1 cellular context compared by ENCODE assay signal in the genomic region with DNA sequence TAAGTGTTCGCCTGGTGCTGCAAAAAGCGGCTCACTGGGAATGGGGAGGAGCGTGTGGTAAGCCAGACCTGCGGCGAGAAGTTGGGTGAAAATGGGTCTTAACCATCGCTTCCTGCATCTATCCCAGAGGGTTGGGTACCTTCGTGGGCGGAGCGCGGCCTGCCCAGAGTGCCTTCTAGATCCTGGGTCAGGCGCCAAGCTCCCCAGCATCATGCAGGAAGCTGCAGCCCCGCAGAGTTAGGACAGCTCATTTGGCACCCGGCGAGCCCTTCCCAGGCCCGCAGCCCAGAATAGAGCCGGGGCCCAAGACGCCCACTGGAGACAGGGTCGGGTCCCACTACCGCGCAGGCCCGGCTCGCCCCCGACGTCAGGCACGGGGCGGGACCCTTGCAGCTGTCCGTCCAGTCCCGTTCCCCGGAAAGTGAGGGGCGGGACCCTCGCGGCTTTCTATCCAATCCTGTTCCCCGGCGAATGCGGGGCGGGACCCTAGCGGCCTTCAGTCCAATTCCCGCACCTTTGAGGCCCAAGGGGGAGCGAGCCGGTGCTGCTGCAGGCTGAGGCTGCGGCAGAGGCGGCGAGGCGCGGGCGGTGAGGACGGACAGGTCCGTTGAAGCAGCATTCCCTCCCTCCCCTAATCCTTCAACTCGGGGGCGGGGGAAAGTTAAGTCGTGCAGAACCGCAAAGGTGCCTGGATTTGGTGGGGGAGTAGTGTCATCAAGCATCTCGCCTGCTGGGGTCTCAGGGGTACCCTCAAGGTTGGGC.
TF ChIP-seq lines count a peak whose summit lies in the region.

A gene with protein sequence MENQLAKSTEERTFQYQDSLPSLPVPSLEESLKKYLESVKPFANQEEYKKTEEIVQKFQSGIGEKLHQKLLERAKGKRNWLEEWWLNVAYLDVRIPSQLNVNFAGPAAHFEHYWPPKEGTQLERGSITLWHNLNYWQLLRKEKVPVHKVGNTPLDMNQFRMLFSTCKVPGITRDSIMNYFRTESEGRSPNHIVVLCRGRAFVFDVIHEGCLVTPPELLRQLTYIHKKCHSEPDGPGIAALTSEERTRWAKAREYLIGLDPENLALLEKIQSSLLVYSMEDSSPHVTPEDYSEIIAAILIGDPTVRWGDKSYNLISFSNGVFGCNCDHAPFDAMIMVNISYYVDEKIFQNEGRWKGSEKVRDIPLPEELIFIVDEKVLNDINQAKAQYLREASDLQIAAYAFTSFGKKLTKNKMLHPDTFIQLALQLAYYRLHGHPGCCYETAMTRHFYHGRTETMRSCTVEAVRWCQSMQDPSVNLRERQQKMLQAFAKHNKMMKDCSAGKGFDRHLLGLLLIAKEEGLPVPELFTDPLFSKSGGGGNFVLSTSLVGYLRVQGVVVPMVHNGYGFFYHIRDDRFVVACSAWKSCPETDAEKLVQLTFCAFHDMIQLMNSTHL (plus strand): TSS at position 499 of the 762 bp plus-strand sequence. CDS start 3,405 bp downstream, outside the sequence.

TF ChIP-seq in K562, 482 proteins besides CTCF, POLR2A, EP300 and RAD21 (continued from another document and continues in another):
- TF ChIP-seq, protein P1, sequence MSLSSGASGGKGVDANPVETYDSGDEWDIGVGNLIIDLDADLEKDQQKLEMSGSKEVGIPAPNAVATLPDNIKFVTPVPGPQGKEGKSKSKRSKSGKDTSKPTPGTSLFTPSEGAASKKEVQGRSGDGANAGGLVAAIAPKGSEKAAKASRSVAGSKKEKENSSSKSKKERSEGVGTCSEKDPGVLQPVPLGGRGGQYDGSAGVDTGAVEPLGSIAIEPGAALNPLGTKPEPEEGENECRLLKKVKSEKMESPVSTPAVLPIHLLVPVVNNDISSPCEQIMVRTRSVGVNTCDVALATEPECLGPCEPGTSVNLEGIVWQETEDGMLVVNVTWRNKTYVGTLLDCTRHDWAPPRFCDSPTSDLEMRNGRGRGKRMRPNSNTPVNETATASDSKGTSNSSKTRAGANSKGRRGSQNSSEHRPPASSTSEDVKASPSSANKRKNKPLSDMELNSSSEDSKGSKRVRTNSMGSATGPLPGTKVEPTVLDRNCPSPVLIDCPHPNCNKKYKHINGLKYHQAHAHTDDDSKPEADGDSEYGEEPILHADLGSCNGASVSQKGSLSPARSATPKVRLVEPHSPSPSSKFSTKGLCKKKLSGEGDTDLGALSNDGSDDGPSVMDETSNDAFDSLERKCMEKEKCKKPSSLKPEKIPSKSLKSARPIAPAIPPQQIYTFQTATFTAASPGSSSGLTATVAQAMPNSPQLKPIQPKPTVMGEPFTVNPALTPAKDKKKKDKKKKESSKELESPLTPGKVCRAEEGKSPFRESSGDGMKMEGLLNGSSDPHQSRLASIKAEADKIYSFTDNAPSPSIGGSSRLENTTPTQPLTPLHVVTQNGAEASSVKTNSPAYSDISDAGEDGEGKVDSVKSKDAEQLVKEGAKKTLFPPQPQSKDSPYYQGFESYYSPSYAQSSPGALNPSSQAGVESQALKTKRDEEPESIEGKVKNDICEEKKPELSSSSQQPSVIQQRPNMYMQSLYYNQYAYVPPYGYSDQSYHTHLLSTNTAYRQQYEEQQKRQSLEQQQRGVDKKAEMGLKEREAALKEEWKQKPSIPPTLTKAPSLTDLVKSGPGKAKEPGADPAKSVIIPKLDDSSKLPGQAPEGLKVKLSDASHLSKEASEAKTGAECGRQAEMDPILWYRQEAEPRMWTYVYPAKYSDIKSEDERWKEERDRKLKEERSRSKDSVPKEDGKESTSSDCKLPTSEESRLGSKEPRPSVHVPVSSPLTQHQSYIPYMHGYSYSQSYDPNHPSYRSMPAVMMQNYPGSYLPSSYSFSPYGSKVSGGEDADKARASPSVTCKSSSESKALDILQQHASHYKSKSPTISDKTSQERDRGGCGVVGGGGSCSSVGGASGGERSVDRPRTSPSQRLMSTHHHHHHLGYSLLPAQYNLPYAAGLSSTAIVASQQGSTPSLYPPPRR (CRISPR knock-in tag; IDR thresholded peaks at IDR 0.05; ENCODE audit: borderline replicate concordance) = no peak
- TF ChIP-seq STAG1 (CRISPR knock-in tag; IDR thresholded peaks at IDR 0.05; ENCODE audit: borderline replicate concordance) = no peak
- TF ChIP-seq, protein P2, sequence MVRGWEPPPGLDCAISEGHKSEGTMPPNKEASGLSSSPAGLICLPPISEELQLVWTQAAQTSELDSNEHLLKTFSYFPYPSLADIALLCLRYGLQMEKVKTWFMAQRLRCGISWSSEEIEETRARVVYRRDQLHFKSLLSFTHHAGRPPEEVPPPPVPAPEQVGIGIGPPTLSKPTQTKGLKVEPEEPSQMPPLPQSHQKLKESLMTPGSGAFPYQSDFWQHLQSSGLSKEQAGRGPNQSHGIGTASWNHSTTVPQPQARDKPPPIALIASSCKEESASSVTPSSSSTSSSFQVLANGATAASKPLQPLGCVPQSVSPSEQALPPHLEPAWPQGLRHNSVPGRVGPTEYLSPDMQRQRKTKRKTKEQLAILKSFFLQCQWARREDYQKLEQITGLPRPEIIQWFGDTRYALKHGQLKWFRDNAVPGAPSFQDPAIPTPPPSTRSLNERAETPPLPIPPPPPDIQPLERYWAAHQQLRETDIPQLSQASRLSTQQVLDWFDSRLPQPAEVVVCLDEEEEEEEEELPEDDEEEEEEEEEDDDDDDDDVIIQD (CRISPR knock-in tag; IDR thresholded peaks at IDR 0.05) = no peak
- no peak for TF ChIP-seq CBX5 (IDR thresholded peaks at IDR 0.05; ENCODE audit: borderline replicate concordance, low read depth)
- no peak for TF ChIP-seq DMBX1 (CRISPR knock-in tag; IDR thresholded peaks at IDR 0.05; ENCODE audit: borderline replicate concordance)
- TF ChIP-seq, protein P3, sequence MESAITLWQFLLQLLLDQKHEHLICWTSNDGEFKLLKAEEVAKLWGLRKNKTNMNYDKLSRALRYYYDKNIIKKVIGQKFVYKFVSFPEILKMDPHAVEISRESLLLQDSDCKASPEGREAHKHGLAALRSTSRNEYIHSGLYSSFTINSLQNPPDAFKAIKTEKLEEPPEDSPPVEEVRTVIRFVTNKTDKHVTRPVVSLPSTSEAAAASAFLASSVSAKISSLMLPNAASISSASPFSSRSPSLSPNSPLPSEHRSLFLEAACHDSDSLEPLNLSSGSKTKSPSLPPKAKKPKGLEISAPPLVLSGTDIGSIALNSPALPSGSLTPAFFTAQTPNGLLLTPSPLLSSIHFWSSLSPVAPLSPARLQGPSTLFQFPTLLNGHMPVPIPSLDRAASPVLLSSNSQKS (CRISPR knock-in tag; IDR thresholded peaks at IDR 0.05) = no peak
- TF ChIP-seq, protein P4, sequence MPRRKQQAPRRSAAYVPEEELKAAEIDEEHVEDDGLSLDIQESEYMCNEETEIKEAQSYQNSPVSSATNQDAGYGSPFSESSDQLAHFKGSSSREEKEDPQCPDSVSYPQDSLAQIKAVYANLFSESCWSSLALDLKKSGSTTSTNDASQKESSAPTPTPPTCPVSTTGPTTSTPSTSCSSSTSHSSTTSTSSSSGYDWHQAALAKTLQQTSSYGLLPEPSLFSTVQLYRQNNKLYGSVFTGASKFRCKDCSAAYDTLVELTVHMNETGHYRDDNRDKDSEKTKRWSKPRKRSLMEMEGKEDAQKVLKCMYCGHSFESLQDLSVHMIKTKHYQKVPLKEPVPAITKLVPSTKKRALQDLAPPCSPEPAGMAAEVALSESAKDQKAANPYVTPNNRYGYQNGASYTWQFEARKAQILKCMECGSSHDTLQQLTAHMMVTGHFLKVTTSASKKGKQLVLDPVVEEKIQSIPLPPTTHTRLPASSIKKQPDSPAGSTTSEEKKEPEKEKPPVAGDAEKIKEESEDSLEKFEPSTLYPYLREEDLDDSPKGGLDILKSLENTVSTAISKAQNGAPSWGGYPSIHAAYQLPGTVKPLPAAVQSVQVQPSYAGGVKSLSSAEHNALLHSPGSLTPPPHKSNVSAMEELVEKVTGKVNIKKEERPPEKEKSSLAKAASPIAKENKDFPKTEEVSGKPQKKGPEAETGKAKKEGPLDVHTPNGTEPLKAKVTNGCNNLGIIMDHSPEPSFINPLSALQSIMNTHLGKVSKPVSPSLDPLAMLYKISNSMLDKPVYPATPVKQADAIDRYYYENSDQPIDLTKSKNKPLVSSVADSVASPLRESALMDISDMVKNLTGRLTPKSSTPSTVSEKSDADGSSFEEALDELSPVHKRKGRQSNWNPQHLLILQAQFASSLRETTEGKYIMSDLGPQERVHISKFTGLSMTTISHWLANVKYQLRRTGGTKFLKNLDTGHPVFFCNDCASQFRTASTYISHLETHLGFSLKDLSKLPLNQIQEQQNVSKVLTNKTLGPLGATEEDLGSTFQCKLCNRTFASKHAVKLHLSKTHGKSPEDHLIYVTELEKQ (CRISPR knock-in tag; IDR thresholded peaks at IDR 0.05) = no peak
- TF ChIP-seq, protein P5, sequence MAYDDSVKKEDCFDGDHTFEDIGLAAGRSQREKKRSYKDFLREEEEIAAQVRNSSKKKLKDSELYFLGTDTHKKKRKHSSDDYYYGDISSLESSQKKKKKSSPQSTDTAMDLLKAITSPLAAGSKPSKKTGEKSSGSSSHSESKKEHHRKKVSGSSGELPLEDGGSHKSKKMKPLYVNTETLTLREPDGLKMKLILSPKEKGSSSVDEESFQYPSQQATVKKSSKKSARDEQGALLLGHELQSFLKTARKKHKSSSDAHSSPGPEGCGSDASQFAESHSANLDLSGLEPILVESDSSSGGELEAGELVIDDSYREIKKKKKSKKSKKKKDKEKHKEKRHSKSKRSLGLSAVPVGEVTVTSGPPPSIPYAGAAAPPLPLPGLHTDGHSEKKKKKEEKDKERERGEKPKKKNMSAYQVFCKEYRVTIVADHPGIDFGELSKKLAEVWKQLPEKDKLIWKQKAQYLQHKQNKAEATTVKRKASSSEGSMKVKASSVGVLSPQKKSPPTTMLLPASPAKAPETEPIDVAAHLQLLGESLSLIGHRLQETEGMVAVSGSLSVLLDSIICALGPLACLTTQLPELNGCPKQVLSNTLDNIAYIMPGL (CRISPR knock-in tag; IDR thresholded peaks at IDR 0.05) = no peak
- TF ChIP-seq POLR2AphosphoS2 (IDR thresholded peaks at IDR 0.05; ENCODE audit: low read length) = no peak
- TF ChIP-seq CREM (IDR thresholded peaks at IDR 0.05; ENCODE audit: low read depth) = peak; percentile 79
- no peak for TF ChIP-seq ZNF431 (CRISPR knock-in tag; IDR thresholded peaks at IDR 0.05)
- TF ChIP-seq JUNB (CRISPR knock-in tag; conservative IDR thresholded peaks at IDR 0.05) = no peak
- peak; percentile 74; the same call in 1 of the 2 replicates for TF ChIP-seq LCOR (CRISPR knock-in tag; IDR thresholded peaks at IDR 0.05)
- TF ChIP-seq ZNF311 (CRISPR knock-in tag; IDR thresholded peaks at IDR 0.05) = no peak
- TF ChIP-seq HNRNPUL1 (IDR thresholded peaks at IDR 0.05; ENCODE audit: low read length) = no peak
- peak; percentile 91 to 92 for TF ChIP-seq NRF1 (conservative IDR thresholded peaks at IDR 0.05 in 1 of 2, IDR thresholded peaks at IDR 0.05 in 1 of 2)
- TF ChIP-seq SRSF7 (optimal IDR thresholded peaks at IDR 0.05; ENCODE audit: low read depth, low read length) = no peak
- no peak for TF ChIP-seq ZFP36 (IDR thresholded peaks at IDR 0.05; ENCODE audit: low read depth, low read length, partially characterized antibody)
- TF ChIP-seq, protein P6, sequence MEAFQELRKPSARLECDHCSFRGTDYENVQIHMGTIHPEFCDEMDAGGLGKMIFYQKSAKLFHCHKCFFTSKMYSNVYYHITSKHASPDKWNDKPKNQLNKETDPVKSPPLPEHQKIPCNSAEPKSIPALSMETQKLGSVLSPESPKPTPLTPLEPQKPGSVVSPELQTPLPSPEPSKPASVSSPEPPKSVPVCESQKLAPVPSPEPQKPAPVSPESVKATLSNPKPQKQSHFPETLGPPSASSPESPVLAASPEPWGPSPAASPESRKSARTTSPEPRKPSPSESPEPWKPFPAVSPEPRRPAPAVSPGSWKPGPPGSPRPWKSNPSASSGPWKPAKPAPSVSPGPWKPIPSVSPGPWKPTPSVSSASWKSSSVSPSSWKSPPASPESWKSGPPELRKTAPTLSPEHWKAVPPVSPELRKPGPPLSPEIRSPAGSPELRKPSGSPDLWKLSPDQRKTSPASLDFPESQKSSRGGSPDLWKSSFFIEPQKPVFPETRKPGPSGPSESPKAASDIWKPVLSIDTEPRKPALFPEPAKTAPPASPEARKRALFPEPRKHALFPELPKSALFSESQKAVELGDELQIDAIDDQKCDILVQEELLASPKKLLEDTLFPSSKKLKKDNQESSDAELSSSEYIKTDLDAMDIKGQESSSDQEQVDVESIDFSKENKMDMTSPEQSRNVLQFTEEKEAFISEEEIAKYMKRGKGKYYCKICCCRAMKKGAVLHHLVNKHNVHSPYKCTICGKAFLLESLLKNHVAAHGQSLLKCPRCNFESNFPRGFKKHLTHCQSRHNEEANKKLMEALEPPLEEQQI (IDR thresholded peaks at IDR 0.05) = no peak
- TF ChIP-seq ETS2 (tag; IDR thresholded peaks at IDR 0.05; ENCODE audit: borderline replicate concordance, poor library complexity, severe bottlenecking) = no peak
- TF ChIP-seq GABPA (tag; conservative IDR thresholded peaks at IDR 0.05; ENCODE audit: low read depth) = peak; percentile 73
- TF ChIP-seq BHLHE40 (IDR thresholded peaks at IDR 0.05; ENCODE audit: low read length) = no peak
- no peak for TF ChIP-seq MECOM (CRISPR knock-in tag; IDR thresholded peaks at IDR 0.05)
- peak; percentile 89 for TF ChIP-seq RBFOX2 (IDR thresholded peaks at IDR 0.05; ENCODE audit: low read depth, low read length)
- TF ChIP-seq, protein P7, sequence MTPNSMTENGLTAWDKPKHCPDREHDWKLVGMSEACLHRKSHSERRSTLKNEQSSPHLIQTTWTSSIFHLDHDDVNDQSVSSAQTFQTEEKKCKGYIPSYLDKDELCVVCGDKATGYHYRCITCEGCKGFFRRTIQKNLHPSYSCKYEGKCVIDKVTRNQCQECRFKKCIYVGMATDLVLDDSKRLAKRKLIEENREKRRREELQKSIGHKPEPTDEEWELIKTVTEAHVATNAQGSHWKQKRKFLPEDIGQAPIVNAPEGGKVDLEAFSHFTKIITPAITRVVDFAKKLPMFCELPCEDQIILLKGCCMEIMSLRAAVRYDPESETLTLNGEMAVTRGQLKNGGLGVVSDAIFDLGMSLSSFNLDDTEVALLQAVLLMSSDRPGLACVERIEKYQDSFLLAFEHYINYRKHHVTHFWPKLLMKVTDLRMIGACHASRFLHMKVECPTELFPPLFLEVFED (CRISPR knock-in tag; conservative IDR thresholded peaks at IDR 0.05) = no peak
- TF ChIP-seq, protein P8, sequence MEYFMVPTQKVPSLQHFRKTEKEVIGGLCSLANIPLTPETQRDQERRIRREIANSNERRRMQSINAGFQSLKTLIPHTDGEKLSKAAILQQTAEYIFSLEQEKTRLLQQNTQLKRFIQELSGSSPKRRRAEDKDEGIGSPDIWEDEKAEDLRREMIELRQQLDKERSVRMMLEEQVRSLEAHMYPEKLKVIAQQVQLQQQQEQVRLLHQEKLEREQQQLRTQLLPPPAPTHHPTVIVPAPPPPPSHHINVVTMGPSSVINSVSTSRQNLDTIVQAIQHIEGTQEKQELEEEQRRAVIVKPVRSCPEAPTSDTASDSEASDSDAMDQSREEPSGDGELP (CRISPR knock-in tag; IDR thresholded peaks at IDR 0.05; ENCODE audit: borderline replicate concordance) = peak; percentile 64; the same call in 1 of the 2 replicates
- TF ChIP-seq GTF2F1 (IDR thresholded peaks at IDR 0.05; ENCODE audit: low read depth, low read length) = no peak
- TF ChIP-seq TARDBP (IDR thresholded peaks at IDR 0.05) = no peak
- no peak for TF ChIP-seq ZNF212 (CRISPR knock-in tag; IDR thresholded peaks at IDR 0.05)
- TF ChIP-seq GTF2A2 (tag; IDR thresholded peaks at IDR 0.05) = no peak
- no peak for TF ChIP-seq ZNF695 (CRISPR knock-in tag; IDR thresholded peaks at IDR 0.05)
- no peak for TF ChIP-seq CBX8 (IDR thresholded peaks at IDR 0.05; ENCODE audit: borderline replicate concordance, extremely low read depth, low read depth, low read length, poor library complexity, severe bottlenecking)
- no peak for TF ChIP-seq ESRRA (IDR thresholded peaks at IDR 0.05; ENCODE audit: borderline replicate concordance, low read depth)
